In genomic region chr3:4289044-4289443, GRCh38 we compare ENCODE assay signal across 10 cellular contexts.
"Had no signal": no experiment of that assay in that cellular context is flagged by ENCODE, and none has a peak within 500 bp of the region (broad histone marks: within the 10 kb centered on the region; RNA-seq: fewer than 3 reads in every experiment).

No MANE protein-coding gene starts in this region.

- H3K27ac Mint-ChIP-seq: HFFc6, IgD-negative memory B cell had no signal

- H2AFZ ChIP-seq: GM23248 had no signal

- FAIRE-seq: HepG2 had no signal

- H3K27me3 Mint-ChIP-seq: IgD-negative memory B cell had no signal

- H3K36me3 ChIP-seq: HAP-1 had no signal

- H3K9me3 ChIP-seq: HAP-1 had no signal

- H3K9ac ChIP-seq: GM23248 had no signal

- H3K27ac ChIP-seq: GM23248, HL-60 had no signal

- H3K36me3 Mint-ChIP-seq: IgD-negative memory B cell had no signal

- ATAC-seq: HCT116, HepG2 had no signal

- H3K9me3 Mint-ChIP-seq: HFFc6, IgD-negative memory B cell had no signal

- H3K4me3 Mint-ChIP-seq: HFFc6, IgD-negative memory B cell had no signal

- DNase-seq: GM23248, GOT3, H7, HFFc6, KG1 had no signal

- H3K4me3 ChIP-seq: GM23248, HAP-1 had no signal
